Comparison of ENCODE assay signal across 28 cellular contexts in genomic region chr15:98555173-98555515, GRCh38.
"Had no signal": no experiment of that assay in that cellular context is flagged by ENCODE, and none has a peak within 500 bp of the region (broad histone marks: within the 10 kb centered on the region; RNA-seq: fewer than 3 reads in every experiment).

No MANE protein-coding gene starts in this region.

- H3K27ac Mint-ChIP-seq: activated CD4-positive, alpha-beta memory T cell treated with anti-CD3 and anti-CD28 coated beads for 36 hours; activated CD4-positive, alpha-beta T cell treated with anti-CD3 and anti-CD28 coated beads for 36 hours; activated CD4-positive, alpha-beta T cell treated with anti-CD3 and anti-CD28 coated beads, Interleukin-2, amount 10 ng/mL, durations not matched to agents 24 days and 14 days; activated CD8-positive, alpha-beta memory T cell treated with anti-CD3 and anti-CD28 coated beads, Interleukin-2, amount 10 ng/mL, durations not matched to agents 7 days and 5 days; activated CD8-positive, alpha-beta T cell treated with anti-CD3 and anti-CD28 coated beads, Interleukin-2, amount 10 ng/mL, durations not matched to agents 7 days and 5 days; activated naive CD4-positive, alpha-beta T cell treated with anti-CD3 and anti-CD28 coated beads, Interleukin-2, amount 10 ng/mL, durations not matched to agents 7 days and 5 days; activated naive CD4-positive, alpha-beta T cell treated with anti-CD3 and anti-CD28 coated beads, Interleukin-2, amount 50 U/mL, for 72 hours; activated naive CD8-positive, alpha-beta T cell treated with anti-CD3 and anti-CD28 coated beads, Interleukin-2, amount 10 ng/mL, durations not matched to agents 7 days and 5 days; activated T-cell treated with anti-CD3 and anti-CD28 coated beads, Interleukin-2, amount 50 U/mL, for 24 hours; activated T-cell treated with anti-CD3 and anti-CD28 coated beads, Interleukin-2, amount 50 U/mL, for 72 hours; effector memory CD8-positive, alpha-beta T cell had no signal

- H3K4me3 Mint-ChIP-seq: activated CD4-positive, alpha-beta memory T cell treated with anti-CD3 and anti-CD28 coated beads for 36 hours; activated CD4-positive, alpha-beta T cell treated with anti-CD3 and anti-CD28 coated beads for 36 hours; activated CD4-positive, alpha-beta T cell treated with anti-CD3 and anti-CD28 coated beads, Interleukin-2, amount 10 ng/mL, durations not matched to agents 24 days and 14 days; activated CD8-positive, alpha-beta memory T cell treated with anti-CD3 and anti-CD28 coated beads, Interleukin-2, amount 10 ng/mL, durations not matched to agents 7 days and 5 days; activated CD8-positive, alpha-beta T cell treated with anti-CD3 and anti-CD28 coated beads, Interleukin-2, amount 10 ng/mL, durations not matched to agents 7 days and 5 days; activated naive CD4-positive, alpha-beta T cell treated with anti-CD3 and anti-CD28 coated beads, Interleukin-2, amount 10 ng/mL, durations not matched to agents 7 days and 5 days; activated naive CD8-positive, alpha-beta T cell treated with anti-CD3 and anti-CD28 coated beads, Interleukin-2, amount 10 ng/mL, durations not matched to agents 7 days and 5 days; activated T-cell treated with anti-CD3 and anti-CD28 coated beads, Interleukin-2, amount 50 U/mL, for 24 hours; activated T-cell treated with anti-CD3 and anti-CD28 coated beads, Interleukin-2, amount 50 U/mL, for 72 hours; central memory CD8-positive, alpha-beta T cell; effector memory CD8-positive, alpha-beta T cell had no signal

- H3K4me1 ChIP-seq: ascending aorta, esophagus muscularis mucosa, gastrocnemius medialis, heart left ventricle had no signal

- H3K9me3 Mint-ChIP-seq: activated naive CD4-positive, alpha-beta T cell treated with anti-CD3 and anti-CD28 coated beads, Interleukin-2, amount 10 ng/mL, durations not matched to agents 7 days and 5 days had no signal

- H3K36me3 ChIP-seq: ascending aorta, brain microvascular endothelial cell, esophagus muscularis mucosa, gastrocnemius medialis, heart left ventricle had no signal

- DNase-seq: activated CD4-positive, alpha-beta memory T cell treated with anti-CD3 and anti-CD28 coated beads for 36 hours; activated CD4-positive, alpha-beta T cell treated with anti-CD3 and anti-CD28 coated beads for 36 hours; activated CD4-positive, alpha-beta T cell treated with anti-CD3 and anti-CD28 coated beads, Interleukin-2, amount 10 ng/mL, durations not matched to agents 24 days and 14 days; activated CD4-positive, CD25-positive, alpha-beta regulatory T cell; activated CD4-positive, CD25-positive, alpha-beta regulatory T cell treated with anti-CD3 and anti-CD28 coated beads, Interleukin-2, amount 50 U/mL, for 72 hours; activated CD8-positive, alpha-beta memory T cell treated with anti-CD3 and anti-CD28 coated beads, Interleukin-2, amount 10 ng/mL, durations not matched to agents 7 days and 5 days; activated CD8-positive, alpha-beta memory T cell treated with anti-CD3 and anti-CD28 coated beads, Interleukin-2, amount 50 U/mL, for 4 hours; activated CD8-positive, alpha-beta T cell treated with anti-CD3 and anti-CD28 coated beads, Interleukin-2, amount 10 ng/mL, durations not matched to agents 7 days and 5 days; activated gamma-delta T cell; activated naive CD4-positive, alpha-beta T cell; activated naive CD4-positive, alpha-beta T cell treated with anti-CD3 and anti-CD28 coated beads, Interleukin-2, amount 10 ng/mL, durations not matched to agents 7 days and 5 days; activated naive CD8-positive, alpha-beta T cell treated with anti-CD3 and anti-CD28 coated beads, Interleukin-2, amount 10 ng/mL, durations not matched to agents 7 days and 5 days; activated T-cell treated with anti-CD3 and anti-CD28 coated beads, Interleukin-2, amount 50 U/mL, for 24 hours; activated T-cell treated with anti-CD3 and anti-CD28 coated beads, Interleukin-2, amount 50 U/mL, for 72 hours; brain microvascular endothelial cell; dermis blood vessel endothelial cell; effector CD4-positive, alpha-beta T cell; effector memory CD8-positive, alpha-beta T cell; foreskin keratinocyte; gastrocnemius medialis; glutamatergic neuron; heart left ventricle; T-helper 2 cell had no signal

- H3K27me3 ChIP-seq: ascending aorta, brain microvascular endothelial cell, esophagus muscularis mucosa, foreskin keratinocyte, gastrocnemius medialis had no signal

- H3K27ac ChIP-seq: ascending aorta, brain microvascular endothelial cell, coronary artery, esophagus muscularis mucosa, foreskin keratinocyte, gastrocnemius medialis, heart left ventricle had no signal

- H3K9me3 ChIP-seq: ascending aorta, esophagus muscularis mucosa, gastrocnemius medialis, heart left ventricle had no signal

- H3K4me1 Mint-ChIP-seq: activated CD4-positive, alpha-beta T cell treated with anti-CD3 and anti-CD28 coated beads for 36 hours; activated CD4-positive, alpha-beta T cell treated with anti-CD3 and anti-CD28 coated beads, Interleukin-2, amount 10 ng/mL, durations not matched to agents 24 days and 14 days; activated CD8-positive, alpha-beta memory T cell treated with anti-CD3 and anti-CD28 coated beads, Interleukin-2, amount 10 ng/mL, durations not matched to agents 7 days and 5 days; activated naive CD4-positive, alpha-beta T cell treated with anti-CD3 and anti-CD28 coated beads, Interleukin-2, amount 10 ng/mL, durations not matched to agents 7 days and 5 days; activated naive CD8-positive, alpha-beta T cell treated with anti-CD3 and anti-CD28 coated beads, Interleukin-2, amount 10 ng/mL, durations not matched to agents 7 days and 5 days; central memory CD8-positive, alpha-beta T cell had no signal

- ATAC-seq: activated CD4-positive, alpha-beta T cell treated with anti-CD3 and anti-CD28 coated beads for 36 hours; activated CD8-positive, alpha-beta memory T cell treated with anti-CD3 and anti-CD28 coated beads, Interleukin-2, amount 10 ng/mL, durations not matched to agents 7 days and 5 days; activated CD8-positive, alpha-beta T cell treated with anti-CD3 and anti-CD28 coated beads, Interleukin-2, amount 10 ng/mL, durations not matched to agents 7 days and 5 days; activated naive CD4-positive, alpha-beta T cell treated with anti-CD3 and anti-CD28 coated beads, Interleukin-2, amount 50 U/mL, for 72 hours; activated T-cell treated with anti-CD3 and anti-CD28 coated beads, Interleukin-2, amount 50 U/mL, for 72 hours; effector memory CD8-positive, alpha-beta T cell; foreskin keratinocyte; gastrocnemius medialis; heart left ventricle had no signal

- H3K36me3 Mint-ChIP-seq: activated CD4-positive, alpha-beta memory T cell treated with anti-CD3 and anti-CD28 coated beads for 36 hours; activated CD8-positive, alpha-beta memory T cell treated with anti-CD3 and anti-CD28 coated beads, Interleukin-2, amount 10 ng/mL, durations not matched to agents 7 days and 5 days; activated naive CD4-positive, alpha-beta T cell treated with anti-CD3 and anti-CD28 coated beads, Interleukin-2, amount 10 ng/mL, durations not matched to agents 7 days and 5 days; activated naive CD8-positive, alpha-beta T cell treated with anti-CD3 and anti-CD28 coated beads, Interleukin-2, amount 10 ng/mL, durations not matched to agents 7 days and 5 days had no signal

- H3K4me3 ChIP-seq: ascending aorta, coronary artery, esophagus muscularis mucosa, gastrocnemius medialis, heart left ventricle had no signal
